In genomic region chr21:28832715-28833061, GRCh38 we compare ENCODE assay signal across 21 cellular contexts.
DNase-seq lines count a peak whose midpoint lies in the region; ATAC-seq and TF ChIP-seq lines count a peak whose summit lies in the region.
"Had no signal": no experiment of that assay in that cellular context is flagged by ENCODE, and none has a peak within 500 bp of the region (broad histone marks: within the 10 kb centered on the region; RNA-seq: fewer than 3 reads in every experiment).

No MANE protein-coding gene starts in this region.

- H3K27ac Mint-ChIP-seq in activated naive CD8-positive, alpha-beta T cell treated with anti-CD3 and anti-CD28 coated beads, Interleukin-2, amount 10 ng/mL, durations not matched to agents 7 days and 5 days: peak overlapping the region; percentile 85

- no peak for DNase-seq in activated T-cell treated with anti-CD3 and anti-CD28 coated beads, Interleukin-2, amount 50 U/mL, for 4 hours
- no peak for DNase-seq in activated T-cell treated with anti-CD3 and anti-CD28 coated beads, Interleukin-2, amount 50 U/mL, for 48 hours
- peak; percentile 42 for DNase-seq in OCI-M1 (lab: John Stamatoyannopoulos, UW)
- DNase-seq in activated naive CD8-positive, alpha-beta T cell treated with anti-CD3 and anti-CD28 coated beads, Interleukin-2, amount 10 ng/mL, durations not matched to agents 7 days and 5 days: no peak
- DNase-seq in smooth muscle cell (lab: John Stamatoyannopoulos, UW; ENCODE audit: unreplicated experiment): no peak
- no peak for DNase-seq in Peyer's patch
- no peak for DNase-seq in effector memory CD4-positive, alpha-beta T cell
- DNase-seq: ACHN; activated CD8-positive, alpha-beta memory T cell treated with anti-CD3 and anti-CD28 coated beads for 24 hours; activated gamma-delta T cell; cerebellar nuclear complex; DMS153; gastrocnemius medialis; NCI-H146; SIG-M5; stimulated activated CD4-positive, alpha-beta T cell treated with anti-CD3 and anti-CD28 coated beads, Interleukin-15, amount 100 ng/mL, for 24 hours had no signal

- no peak overlapping the region for H2AFZ ChIP-seq in smooth muscle cell (ENCODE audit: low read depth)

- H3K4me2 ChIP-seq in smooth muscle cell: peak overlapping the region; percentile 54

- peaks cover 13% of the 10 kb centered on the region for H3F3A ChIP-seq in smooth muscle cell (ENCODE audit: low read depth)

- no peaks in the 10 kb centered on the region for H3K9me3 Mint-ChIP-seq in activated T-cell treated with anti-CD3 and anti-CD28 coated beads, Interleukin-2, amount 50 U/mL, for 4 hours
- H3K9me3 Mint-ChIP-seq in activated naive CD8-positive, alpha-beta T cell treated with anti-CD3 and anti-CD28 coated beads, Interleukin-2, amount 10 ng/mL, durations not matched to agents 7 days and 5 days: peaks cover 5% of the 10 kb centered on the region

- POLR2A ChIA-PET in activated naive CD8-positive, alpha-beta T cell treated with anti-CD3 and anti-CD28 coated beads, Interleukin-2, amount 10 ng/mL, durations not matched to agents 7 days and 5 days (lab: Charles Lee): interaction anchor here (1.5 kb wide), 1 partner anchor 9 kb away, joined by 3 read pairs; no protein-coding TSS in a partner anchor

- H3K36me3 ChIP-seq in smooth muscle cell (ENCODE audit: low read depth) (no peaks in the 10 kb centered on the region), Peyer's patch (no peaks in the 10 kb centered on the region)
- H3K36me3 ChIP-seq in effector memory CD4-positive, alpha-beta T cell (ENCODE audit: control insufficient read depth, insufficient read depth, low read length): no peaks in the 10 kb centered on the region
- H3K36me3 ChIP-seq: ascending aorta, esophagus muscularis mucosa, gastrocnemius medialis, suprapubic skin had no signal

- ATAC-seq in activated T-cell treated with anti-CD3 and anti-CD28 coated beads, Interleukin-2, amount 50 U/mL, for 4 hours: no peak
- ATAC-seq in activated naive CD8-positive, alpha-beta T cell treated with anti-CD3 and anti-CD28 coated beads, Interleukin-2, amount 10 ng/mL, durations not matched to agents 7 days and 5 days (ENCODE audit: low read depth): peak; percentile 8
- no peak for ATAC-seq in HG03139 (IDR thresholded peaks at IDR 0.05; ENCODE audit: unreplicated experiment)
- ATAC-seq: gastrocnemius medialis had no signal

- TF ChIP-seq CTCF in smooth muscle cell (IDR thresholded peaks at IDR 0.05; ENCODE audit: borderline replicate concordance, insufficient read depth, poor library complexity, severe bottlenecking) (no peak), Peyer's patch (IDR thresholded peaks at IDR 0.05) (no peak)

- H3K27me3 ChIP-seq in smooth muscle cell (ENCODE audit: low read depth) (no peaks in the 10 kb centered on the region), Peyer's patch (no peaks in the 10 kb centered on the region)
- no peaks in the 10 kb centered on the region for H3K27me3 ChIP-seq in effector memory CD4-positive, alpha-beta T cell (replicated peaks; ENCODE audit: control insufficient read depth, insufficient read depth, low read length, poor library complexity, severe bottlenecking)
- H3K27me3 ChIP-seq: ascending aorta, esophagus muscularis mucosa, gastrocnemius medialis, suprapubic skin had no signal

- no peak for TF ChIP-seq POLR2A in Peyer's patch (IDR thresholded peaks at IDR 0.05)

- H3K9me3 ChIP-seq in smooth muscle cell (replicated peaks; ENCODE audit: low read depth): no peaks in the 10 kb centered on the region
- no peaks in the 10 kb centered on the region for H3K9me3 ChIP-seq in Peyer's patch
- no peaks in the 10 kb centered on the region for H3K9me3 ChIP-seq in effector memory CD4-positive, alpha-beta T cell (ENCODE audit: control insufficient read depth, low read length)
- H3K9me3 ChIP-seq: ascending aorta, esophagus muscularis mucosa, gastrocnemius medialis, suprapubic skin had no signal

- peak overlapping the region; percentile 8 for H3K4me3 Mint-ChIP-seq in activated T-cell treated with anti-CD3 and anti-CD28 coated beads, Interleukin-2, amount 50 U/mL, for 4 hours
- H3K4me3 Mint-ChIP-seq in activated naive CD8-positive, alpha-beta T cell treated with anti-CD3 and anti-CD28 coated beads, Interleukin-2, amount 10 ng/mL, durations not matched to agents 7 days and 5 days: peak overlapping the region; percentile 78

- H4K20me1 ChIP-seq in smooth muscle cell (ENCODE audit: low read depth): no peaks in the 10 kb centered on the region

- H3K79me2 ChIP-seq in smooth muscle cell (ENCODE audit: low read depth): no peaks in the 10 kb centered on the region

- no peak overlapping the region for H3K4me3 ChIP-seq in smooth muscle cell
- no peak overlapping the region for H3K4me3 ChIP-seq in Peyer's patch
- no peak overlapping the region for H3K4me3 ChIP-seq in effector memory CD4-positive, alpha-beta T cell (ENCODE audit: insufficient read depth, low read depth, low read length, poor library complexity, severe bottlenecking)
- H3K4me3 ChIP-seq: ascending aorta, esophagus muscularis mucosa, gastrocnemius medialis, suprapubic skin had no signal

- H3K4me1 ChIP-seq in smooth muscle cell (ENCODE audit: low read depth) (peaks cover 17% of the 10 kb centered on the region), Peyer's patch (no peaks in the 10 kb centered on the region)
- peaks cover 17% of the 10 kb centered on the region for H3K4me1 ChIP-seq in effector memory CD4-positive, alpha-beta T cell (ENCODE audit: control insufficient read depth, insufficient read depth, low read length, poor library complexity, severe bottlenecking)
- H3K4me1 ChIP-seq: ascending aorta, gastrocnemius medialis, suprapubic skin had no signal

- H3K27ac ChIP-seq in smooth muscle cell (ENCODE audit: low read depth): peak overlapping the region; percentile 58
- peak overlapping the region in 2 of 4 donors; percentile 18 to 33 for H3K27ac ChIP-seq in Peyer's patch
- H3K27ac ChIP-seq in effector memory CD4-positive, alpha-beta T cell (ENCODE audit: insufficient read depth, low read length, poor library complexity, severe bottlenecking): no peak overlapping the region
- H3K27ac ChIP-seq: ascending aorta, C4-2B, esophagus muscularis mucosa, gastrocnemius medialis, suprapubic skin had no signal

- peaks cover 69% of the 10 kb centered on the region for H3K4me1 Mint-ChIP-seq in activated T-cell treated with anti-CD3 and anti-CD28 coated beads, Interleukin-2, amount 50 U/mL, for 4 hours (ENCODE audit: low read depth)
- H3K4me1 Mint-ChIP-seq in activated naive CD8-positive, alpha-beta T cell treated with anti-CD3 and anti-CD28 coated beads, Interleukin-2, amount 10 ng/mL, durations not matched to agents 7 days and 5 days: peaks cover 64% of the 10 kb centered on the region

- WGBS in smooth muscle cell (ENCODE audit: low lambda C conversion rate): 84% methylated on average over 3 of the region's 3 CpGs

- H3K27me3 Mint-ChIP-seq in activated T-cell treated with anti-CD3 and anti-CD28 coated beads, Interleukin-2, amount 50 U/mL, for 4 hours (ENCODE audit: low read depth): no peaks in the 10 kb centered on the region
- H3K27me3 Mint-ChIP-seq in activated naive CD8-positive, alpha-beta T cell treated with anti-CD3 and anti-CD28 coated beads, Interleukin-2, amount 10 ng/mL, durations not matched to agents 7 days and 5 days: no peaks in the 10 kb centered on the region

- H3K36me3 Mint-ChIP-seq in activated T-cell treated with anti-CD3 and anti-CD28 coated beads, Interleukin-2, amount 50 U/mL, for 4 hours (ENCODE audit: insufficient read depth): no peaks in the 10 kb centered on the region
- H3K36me3 Mint-ChIP-seq in activated naive CD8-positive, alpha-beta T cell treated with anti-CD3 and anti-CD28 coated beads, Interleukin-2, amount 10 ng/mL, durations not matched to agents 7 days and 5 days: peaks cover 24% of the 10 kb centered on the region

- H3K9ac ChIP-seq in smooth muscle cell (ENCODE audit: low read depth): no peak overlapping the region
